Comparison of ENCODE assay signal across 1 cellular context in the genomic region with DNA sequence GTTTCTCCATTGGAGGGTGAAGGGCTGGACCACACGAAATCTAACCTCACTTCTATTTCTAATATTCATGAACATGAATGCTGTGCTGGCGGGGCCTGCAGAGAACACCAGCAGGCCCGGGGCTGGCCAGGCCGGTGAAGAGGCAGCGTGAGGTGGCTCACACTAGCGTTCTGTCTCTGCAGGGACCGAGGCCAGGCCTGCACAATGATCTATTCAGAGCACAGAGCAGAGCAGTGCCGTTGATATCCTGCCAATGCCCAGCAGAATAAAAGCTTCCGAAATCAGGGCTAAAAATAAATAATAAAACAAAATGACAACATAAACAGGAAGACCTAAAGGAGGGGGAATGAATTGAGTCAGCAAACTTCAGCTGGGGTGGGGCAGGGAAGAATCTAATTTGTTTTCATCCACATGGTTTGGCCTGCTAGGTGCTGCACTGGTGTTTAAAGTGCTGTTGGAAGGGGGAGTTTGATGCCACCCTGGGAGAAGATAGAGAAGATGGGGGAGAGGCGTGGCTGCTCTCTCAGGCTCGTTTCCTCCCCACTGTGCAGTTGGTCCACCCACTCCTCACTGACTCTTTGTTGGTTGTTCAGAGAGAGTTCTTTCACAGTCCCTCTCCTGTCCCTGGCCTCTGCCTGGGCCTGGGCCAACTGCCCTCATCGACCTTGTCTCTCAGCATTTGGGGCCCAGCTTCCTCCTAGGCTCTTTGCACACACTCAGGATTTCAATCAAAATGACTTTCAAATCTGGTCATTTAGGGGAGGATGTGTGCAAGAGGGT.
TF ChIP-seq lines count a peak whose summit lies in the region.

No MANE protein-coding gene starts in this region.

TF ChIP-seq in H1, 55 proteins besides CTCF, POLR2A, EP300 and RAD21 (continued from another document):
- TF ChIP-seq KDM1A (IDR thresholded peaks at IDR 0.05; ENCODE audit: borderline replicate concordance, low read length) (no peak), NRF1 (IDR thresholded peaks at IDR 0.05; ENCODE audit: low read depth, low read length) (no peak), SP1 (IDR thresholded peaks at IDR 0.05; ENCODE audit: low read depth, low read length) (no peak), CHD2 (IDR thresholded peaks at IDR 0.05; ENCODE audit: low read length) (no peak), PHF8 (conservative IDR thresholded peaks at IDR 0.05; ENCODE audit: low read depth, low read length) (no peak), GABPA (IDR thresholded peaks at IDR 0.05; ENCODE audit: borderline replicate concordance, insufficient read depth, low read length) (no peak), SIN3A (conservative IDR thresholded peaks at IDR 0.05 in 1 of 2, IDR thresholded peaks at IDR 0.05 in 1 of 2; ENCODE audit: low read depth in 1 of 2, low read length in 2 of 2) (no peak)
TF ChIP-seq in H1: peak in this region for 0.
